23 cellular contexts compared by ENCODE assay signal in genomic region chr19:37220383-37220782, GRCh38. TPM values are rescaled to one million over a fixed set of nuclear protein-coding genes. Genes with fewer than 3 reads are reported as not detected.
A peak's percentile ranks its signal among the peaks of the same experiment; 100 is the strongest.
DNase-seq lines count a peak whose midpoint lies in the region; ATAC-seq and TF ChIP-seq lines count a peak whose summit lies in the region.
"Had no signal": no experiment of that assay in that cellular context is flagged by ENCODE, and none has a peak within 500 bp of the region (broad histone marks: within the 10 kb centered on the region; RNA-seq: fewer than 3 reads in every experiment).

No MANE protein-coding gene starts in this region.

- peaks cover 15% of the 10 kb centered on the region for H3K4me1 Mint-ChIP-seq in T-helper 1 cell treated with Interleukin-12 subunit alpha and Interleukin-12 subunit beta and Interleukin-4 antibody, amounts not matched to agents 30 μg/mL and 1 μg/mL, for 36 hours (ENCODE audit: low read depth)
- peaks cover 18 to 39% (median 25%) of the 10 kb centered on the region in 4 donors for H3K4me1 Mint-ChIP-seq in CD4-positive, CD25-positive, alpha-beta regulatory T cell
- peaks cover 19% of the 10 kb centered on the region for H3K4me1 Mint-ChIP-seq in activated T-helper 17 cell treated with anti-CD3 and anti-CD28 coated beads, Interleukin-2, amount 50 U/mL, for 72 hours
- H3K4me1 Mint-ChIP-seq in natural killer cell, result peaks cover 26 to 32% of the 10 kb centered on the region in 2 donors

- ATAC-seq in CD4-positive, CD25-positive, alpha-beta regulatory T cell (ENCODE audit: low read depth in 2 of 2), result no peak
- no peak for ATAC-seq in activated T-helper 17 cell treated with anti-CD3 and anti-CD28 coated beads, Interleukin-2, amount 50 U/mL, for 72 hours (replicated peaks)
- ATAC-seq in natural killer cell, result no peak
- ATAC-seq in HG03565 (IDR thresholded peaks at IDR 0.05; ENCODE audit: unreplicated experiment), result no peak
- ATAC-seq: K562 had no signal

- no peaks in the 10 kb centered on the region for H3K27me3 Mint-ChIP-seq in T-helper 1 cell treated with Interleukin-12 subunit alpha and Interleukin-12 subunit beta and Interleukin-4 antibody, amounts not matched to agents 30 μg/mL and 1 μg/mL, for 36 hours (ENCODE audit: low read depth)
- H3K27me3 Mint-ChIP-seq in CD4-positive, CD25-positive, alpha-beta regulatory T cell, result no peaks in the 10 kb centered on the region
- H3K27me3 Mint-ChIP-seq in activated T-helper 17 cell treated with anti-CD3 and anti-CD28 coated beads, Interleukin-2, amount 50 U/mL, for 72 hours, result no peaks in the 10 kb centered on the region
- H3K27me3 Mint-ChIP-seq in natural killer cell (ENCODE audit: low read depth in 2 of 2), result no peaks in the 10 kb centered on the region
- H3K27me3 Mint-ChIP-seq: CD8-positive, alpha-beta memory T cell had no signal

- peaks cover 43% of the 10 kb centered on the region for H3K9me3 Mint-ChIP-seq in T-helper 1 cell treated with Interleukin-12 subunit alpha and Interleukin-12 subunit beta and Interleukin-4 antibody, amounts not matched to agents 30 μg/mL and 1 μg/mL, for 36 hours
- peaks cover 1 to 34% (median 11%) of the 10 kb centered on the region in 7 donors for H3K9me3 Mint-ChIP-seq in CD4-positive, CD25-positive, alpha-beta regulatory T cell
- H3K9me3 Mint-ChIP-seq in activated T-helper 17 cell treated with anti-CD3 and anti-CD28 coated beads, Interleukin-2, amount 50 U/mL, for 72 hours, result peaks cover 8% of the 10 kb centered on the region
- H3K9me3 Mint-ChIP-seq in natural killer cell, result no peaks in the 10 kb centered on the region

- DNase-seq in T-helper 1 cell (no peak), natural killer cell (no peak), anterior cingulate cortex (lab: John Stamatoyannopoulos, UW) (no peak), SIG-M5 (lab: John Stamatoyannopoulos, UW) (no peak)
- no peak for DNase-seq in CD4-positive, CD25-positive, alpha-beta regulatory T cell
- DNase-seq: ACHN; CD8-positive, alpha-beta memory T cell; GDM1; MM.1S; NCI-H1048; NCI-H1417 treated with DMSO at 0.1 percent for 48 hours; NCI-H187 treated with DMSO at 0.1 percent for 48 hours; NCI-H2107; NCI-H748 treated with DMSO at 0.1 percent for 48 hours; PC-9; RPMI8226; SHP77 had no signal

- no peak for TF ChIP-seq CTCF in natural killer cell (IDR thresholded peaks at IDR 0.05)

- no peak overlapping the region for H3K27ac Mint-ChIP-seq in T-helper 1 cell treated with Interleukin-12 subunit alpha and Interleukin-12 subunit beta and Interleukin-4 antibody, amounts not matched to agents 30 μg/mL and 1 μg/mL, for 36 hours
- H3K27ac Mint-ChIP-seq in CD4-positive, CD25-positive, alpha-beta regulatory T cell, result no peak overlapping the region
- no peak overlapping the region for H3K27ac Mint-ChIP-seq in activated T-helper 17 cell treated with anti-CD3 and anti-CD28 coated beads, Interleukin-2, amount 50 U/mL, for 72 hours
- H3K27ac Mint-ChIP-seq in natural killer cell, result peak overlapping the region; percentile 85 to 96

- no peak overlapping the region for H3K27ac ChIP-seq in CD4-positive, CD25-positive, alpha-beta regulatory T cell (ENCODE audit: insufficient read depth, low read length, poor library complexity, severe bottlenecking)
- H3K27ac ChIP-seq: 22Rv1; BLaER1 treated with 17β-estradiol and CSF1 and Interleukin-3, amounts not matched to agents 10 nM and 100 nM; PC-9 had no signal

- no peak overlapping the region for H3K4me3 ChIP-seq in CD4-positive, CD25-positive, alpha-beta regulatory T cell (ENCODE audit: low read depth, low read length)
- H3K4me3 ChIP-seq: K562, PC-9 had no signal

- intact Hi-C loops in natural killer cell (cut with micrococcal nuclease), result no loop called here

- H3K36me3 Mint-ChIP-seq in T-helper 1 cell treated with Interleukin-12 subunit alpha and Interleukin-12 subunit beta and Interleukin-4 antibody, amounts not matched to agents 30 μg/mL and 1 μg/mL, for 36 hours (ENCODE audit: low read depth), result peaks cover 45% of the 10 kb centered on the region
- peaks cover 39% of the 10 kb centered on the region for H3K36me3 Mint-ChIP-seq in CD4-positive, CD25-positive, alpha-beta regulatory T cell
- H3K36me3 Mint-ChIP-seq in activated T-helper 17 cell treated with anti-CD3 and anti-CD28 coated beads, Interleukin-2, amount 50 U/mL, for 72 hours (ENCODE audit: low read depth), result peaks cover 72% of the 10 kb centered on the region
- H3K36me3 Mint-ChIP-seq in natural killer cell, result peaks cover 3% of the 10 kb centered on the region

- H3K36me3 ChIP-seq in CD4-positive, CD25-positive, alpha-beta regulatory T cell (ENCODE audit: control insufficient read depth, insufficient read depth, low read length), result peaks cover 53% of the 10 kb centered on the region

- peaks cover 15% of the 10 kb centered on the region for H3K4me1 ChIP-seq in CD4-positive, CD25-positive, alpha-beta regulatory T cell (ENCODE audit: control insufficient read depth, insufficient read depth, low read length, poor library complexity, severe bottlenecking)

- H3K27me3 ChIP-seq in CD4-positive, CD25-positive, alpha-beta regulatory T cell (ENCODE audit: control insufficient read depth, insufficient read depth, low read length), result no peaks in the 10 kb centered on the region
- H3K27me3 ChIP-seq: BLaER1 treated with 17β-estradiol and CSF1 and Interleukin-3, amounts not matched to agents 10 nM and 100 nM had no signal

- H3K4me3 Mint-ChIP-seq in T-helper 1 cell treated with Interleukin-12 subunit alpha and Interleukin-12 subunit beta and Interleukin-4 antibody, amounts not matched to agents 30 μg/mL and 1 μg/mL, for 36 hours, result peak overlapping the region; percentile 23
- peak overlapping the region in 3 of 4 donors; percentile 91 to 96 (median 91) for H3K4me3 Mint-ChIP-seq in CD4-positive, CD25-positive, alpha-beta regulatory T cell
- H3K4me3 Mint-ChIP-seq in activated T-helper 17 cell treated with anti-CD3 and anti-CD28 coated beads, Interleukin-2, amount 50 U/mL, for 72 hours, result peak overlapping the region; percentile 90
- H3K4me3 Mint-ChIP-seq in natural killer cell, result peak overlapping the region; percentile 87

- peaks cover 22 to 43% of the 10 kb centered on the region in 2 experiments for H3K9me3 ChIP-seq in CD4-positive, CD25-positive, alpha-beta regulatory T cell (ENCODE audit: control insufficient read depth in 2 of 2, low read length in 2 of 2)

RNA-seq across cellular contexts. Expression of gene ZNF383, which starts 2.4 kb away (rescaled TPM):
- total RNA-seq in CD4-positive, CD25-positive, alpha-beta regulatory T cell, result 14.8 TPM
- polyA plus RNA-seq in CD4-positive, CD25-positive, alpha-beta regulatory T cell, result 10 to 100 TPM in 2 of 4 donors, 1 to 10 TPM in 2; 8.3 to 16.9 (median 11.0) TPM
- 10 to 100 TPM in 1 of 2 donors, 1 to 10 TPM in 1; 6.1 to 14.4 TPM for total RNA-seq in activated T-helper 17 cell treated with anti-CD3 and anti-CD28 coated beads, Interleukin-2, amount 50 U/mL, for 72 hours
- 10 to 100 TPM; 21.6 to 27.1 (median 26.4) TPM for total RNA-seq in natural killer cell

RNA-seq across cellular contexts. Expression of gene ZNF585B, which starts 10.0 kb away (rescaled TPM):
- 9.5 TPM for total RNA-seq in CD4-positive, CD25-positive, alpha-beta regulatory T cell
- 10 to 100 TPM in 2 of 4 donors, 1 to 10 TPM in 2; 4.5 to 14.6 (median 10.1) TPM for polyA plus RNA-seq in CD4-positive, CD25-positive, alpha-beta regulatory T cell
- total RNA-seq in activated T-helper 17 cell treated with anti-CD3 and anti-CD28 coated beads, Interleukin-2, amount 50 U/mL, for 72 hours, result 10 to 100 TPM in 1 of 2 donors, 1 to 10 TPM in 1; 8.8 to 19.1 TPM
- total RNA-seq in natural killer cell, result 10 to 100 TPM; 12.6 to 21.6 (median 12.7) TPM

RNA-seq across cellular contexts. Expression of gene ZNF585A, which starts 47.9 kb away (rescaled TPM):
- 7.5 TPM for total RNA-seq in CD4-positive, CD25-positive, alpha-beta regulatory T cell
- polyA plus RNA-seq in CD4-positive, CD25-positive, alpha-beta regulatory T cell, result 10 to 100 TPM; 35.5 to 53.4 (median 46.6) TPM
- 1 to 10 TPM; 5.2 to 9.9 TPM for total RNA-seq in activated T-helper 17 cell treated with anti-CD3 and anti-CD28 coated beads, Interleukin-2, amount 50 U/mL, for 72 hours
- total RNA-seq in natural killer cell, result 10 to 100 TPM in 1 of 3 donors, 1 to 10 TPM in 2; 8.9 to 12.6 (median 9.9) TPM

Comparison
In these comparisons a context has a peak if more than half of its experiments do, and no peak if none do; other contexts are left out.
1. H3K27ac Mint-ChIP-seq: peak in natural killer cell (2 of 2); none in T-helper 1 cell treated with Interleukin-12 subunit alpha and Interleukin-12 subunit beta and Interleukin-4 antibody, amounts not matched to agents 30 μg/mL and 1 μg/mL, for 36 hours (single experiment), CD4-positive, CD25-positive, alpha-beta regulatory T cell (0 of 3) and activated T-helper 17 cell treated with anti-CD3 and anti-CD28 coated beads, Interleukin-2, amount 50 U/mL, for 72 hours (single experiment).
2. H3K4me3 Mint-ChIP-seq: peak in every context shown above with its lines; median percentile 91 in CD4-positive, CD25-positive, alpha-beta regulatory T cell; 90 in activated T-helper 17 cell treated with anti-CD3 and anti-CD28 coated beads, Interleukin-2, amount 50 U/mL, for 72 hours; 87 in natural killer cell; 23 in T-helper 1 cell treated with Interleukin-12 subunit alpha and Interleukin-12 subunit beta and Interleukin-4 antibody, amounts not matched to agents 30 μg/mL and 1 μg/mL, for 36 hours.